35 cellular contexts compared by ENCODE assay signal in the genomic region with DNA sequence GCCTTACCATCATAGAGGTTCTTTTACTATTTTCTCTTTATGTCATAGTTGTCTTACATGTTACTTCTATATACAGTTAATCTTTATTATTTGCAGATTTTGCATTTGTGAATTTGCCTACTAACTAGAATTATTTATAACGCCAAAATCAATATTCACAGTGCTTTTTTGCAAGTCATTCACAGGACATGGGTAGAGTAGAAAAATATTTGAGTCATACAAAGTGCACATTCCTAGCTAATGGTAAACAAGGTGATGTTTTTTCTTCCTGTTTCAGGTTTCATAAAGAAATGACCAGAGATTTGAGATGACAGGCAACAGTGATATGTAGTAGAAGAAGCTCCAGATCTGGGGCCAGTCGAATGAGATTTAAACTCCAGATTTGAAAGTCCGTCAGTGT. TPM values are rescaled to one million over a fixed set of nuclear protein-coding genes. Genes with fewer than 3 reads are reported as not detected.
"Had no signal": no experiment of that assay in that cellular context is flagged by ENCODE, and none has a peak within 500 bp of the region (broad histone marks: within the 10 kb centered on the region; RNA-seq: fewer than 3 reads in every experiment).

No MANE protein-coding gene starts in this region.

- H3K27ac ChIP-seq: ascending aorta, breast epithelium, coronary artery, dorsolateral prefrontal cortex, esophagus muscularis mucosa, foreskin keratinocyte, gastrocnemius medialis, heart left ventricle, WERI-Rb-1 had no signal

- H3K4me3 ChIP-seq: ascending aorta, breast epithelium, coronary artery, dorsolateral prefrontal cortex, esophagus muscularis mucosa, gastrocnemius medialis, heart left ventricle had no signal

- H3K4me1 ChIP-seq: ascending aorta, breast epithelium, esophagus muscularis mucosa, foreskin keratinocyte, gastrocnemius medialis, heart left ventricle had no signal

- H3K27me3 ChIP-seq: ascending aorta, breast epithelium, esophagus muscularis mucosa, foreskin keratinocyte, heart left ventricle had no signal

- H3K9me3 ChIP-seq: gastrocnemius medialis had no signal

- H3K4me3 Mint-ChIP-seq: activated B cell treated with CpG ODN at 0.5 μM for 24 hours; activated CD8-positive, alpha-beta T cell treated with anti-CD3 and anti-CD28 coated beads for 36 hours; activated naive CD4-positive, alpha-beta T cell treated with anti-CD3 and anti-CD28 coated beads, Interleukin-2, amount 10 ng/mL, durations not matched to agents 7 days and 5 days; activated naive CD8-positive, alpha-beta T cell treated with anti-CD3 and anti-CD28 coated beads, Interleukin-2, amount 10 ng/mL, durations not matched to agents 7 days and 5 days; activated T-helper 1 cell treated with anti-CD3 and anti-CD28 coated beads, Interleukin-12 subunit alpha, Interleukin-12 subunit beta, Interleukin-2, Interleukin-4 antibody, amounts not matched to agents 30 ng/mL and 10 ng/mL and 1 ng/mL, durations not matched to agents 14 hours and 24 hours and 36 hours; brain; central memory CD8-positive, alpha-beta T cell; dendritic cell treated with granulocyte-macrophage colony-stimulating factor and Interleukin-4, amounts not matched to agents 40 ng/mL and 50 ng/mL, for 4 days; endodermal cell; T-helper 17 cell; T-helper 2 cell treated with Interferon-gamma antibody and Interleukin-4, amounts not matched to agents 5 μg/mL and 100 μg/mL, for 36 hours had no signal

- H3K27ac Mint-ChIP-seq: activated B cell treated with CpG ODN at 0.5 μM for 24 hours; activated CD8-positive, alpha-beta T cell treated with anti-CD3 and anti-CD28 coated beads for 36 hours; activated naive CD4-positive, alpha-beta T cell treated with anti-CD3 and anti-CD28 coated beads, Interleukin-2, amount 10 ng/mL, durations not matched to agents 7 days and 5 days; activated naive CD4-positive, alpha-beta T cell treated with anti-CD3 and anti-CD28 coated beads, Interleukin-2, amount 50 U/mL, for 72 hours; activated naive CD8-positive, alpha-beta T cell treated with anti-CD3 and anti-CD28 coated beads, Interleukin-2, amount 10 ng/mL, durations not matched to agents 7 days and 5 days; activated T-helper 1 cell treated with anti-CD3 and anti-CD28 coated beads, Interleukin-12 subunit alpha, Interleukin-12 subunit beta, Interleukin-2, Interleukin-4 antibody, amounts not matched to agents 30 ng/mL and 10 ng/mL and 1 ng/mL, durations not matched to agents 14 hours and 24 hours and 36 hours; activated T-helper 2 cell treated with anti-CD3 and anti-CD28 coated beads, Interferon-gamma antibody, Interleukin-2, Interleukin-4, amounts not matched to agents 10 μg/mL and 5 μg/mL and 100 μg/mL, durations not matched to agents 14 hours and 24 hours and 36 hours; brain; dendritic cell treated with granulocyte-macrophage colony-stimulating factor and Interleukin-4, amounts not matched to agents 40 ng/mL and 50 ng/mL, for 4 days; endodermal cell; T-helper 17 cell; T-helper 2 cell treated with Interferon-gamma antibody and Interleukin-4, amounts not matched to agents 5 μg/mL and 100 μg/mL, for 36 hours had no signal

- H3K36me3 Mint-ChIP-seq: activated naive CD4-positive, alpha-beta T cell treated with anti-CD3 and anti-CD28 coated beads, Interleukin-2, amount 10 ng/mL, durations not matched to agents 7 days and 5 days; brain had no signal

- H3K4me1 Mint-ChIP-seq: activated B cell treated with CpG ODN at 0.5 μM for 24 hours; activated naive CD4-positive, alpha-beta T cell treated with anti-CD3 and anti-CD28 coated beads, Interleukin-2, amount 10 ng/mL, durations not matched to agents 7 days and 5 days; activated naive CD8-positive, alpha-beta T cell treated with anti-CD3 and anti-CD28 coated beads, Interleukin-2, amount 10 ng/mL, durations not matched to agents 7 days and 5 days; brain; central memory CD8-positive, alpha-beta T cell; endodermal cell; T-helper 17 cell had no signal

- H3K36me3 ChIP-seq: ascending aorta, breast epithelium, esophagus muscularis mucosa, gastrocnemius medialis, heart left ventricle, WERI-Rb-1 had no signal

- DNase-seq: activated B cell treated with CpG ODN at 0.5 μM for 24 hours; activated CD4-positive, alpha-beta T cell treated with anti-CD3 and anti-CD28 coated beads for 48 hours; activated CD4-positive, alpha-beta T cell treated with anti-CD3 and anti-CD28 coated beads, Interleukin-2, amount 50 U/mL, for 1 hour; activated CD4-positive, alpha-beta T cell treated with anti-CD3 and anti-CD28 coated beads, Interleukin-2, amount 50 U/mL, for 48 hours; activated CD8-positive, alpha-beta memory T cell treated with anti-CD3 and anti-CD28 coated beads for 24 hours; activated CD8-positive, alpha-beta T cell treated with anti-CD3 and anti-CD28 coated beads for 36 hours; activated effector memory CD4-positive, alpha-beta T cell treated with anti-CD3 and anti-CD28 coated beads, Interleukin-2, amount 50 U/mL, for 16 hours; activated naive CD4-positive, alpha-beta T cell treated with anti-CD3 and anti-CD28 coated beads, Interleukin-2, amount 10 ng/mL, durations not matched to agents 7 days and 5 days; activated naive CD8-positive, alpha-beta T cell treated with anti-CD3 and anti-CD28 coated beads, Interleukin-2, amount 10 ng/mL, durations not matched to agents 7 days and 5 days; activated T-cell treated with anti-CD3 and anti-CD28 coated beads, Interleukin-2, amount 50 U/mL, for 48 hours; dorsolateral prefrontal cortex; effector memory CD4-positive, alpha-beta T cell; endodermal cell; erythroblast; foreskin keratinocyte; gastrocnemius medialis; glutamatergic neuron; heart left ventricle; T-helper 17 cell; T1000; WERI-Rb-1 had no signal

- ATAC-seq: activated CD4-positive, CD25-positive, alpha-beta regulatory T cell treated with anti-CD3 and anti-CD28 coated beads, Interleukin-2, amount 50 U/mL, for 24 hours; activated CD8-positive, alpha-beta T cell treated with anti-CD3 and anti-CD28 coated beads for 36 hours; activated naive CD4-positive, alpha-beta T cell treated with anti-CD3 and anti-CD28 coated beads, Interleukin-2, amount 50 U/mL, for 72 hours; foreskin keratinocyte; gastrocnemius medialis; heart left ventricle; T-helper 17 cell had no signal

RNA-seq across cellular contexts. Expression of gene OR2Y1, which starts 30.0 kb away (rescaled TPM):
- total RNA-seq: activated B cell treated with CpG ODN at 0.5 μM for 24 hours; activated CD8-positive, alpha-beta T cell treated with anti-CD3 and anti-CD28 coated beads for 36 hours; activated naive CD4-positive, alpha-beta T cell treated with anti-CD3 and anti-CD28 coated beads, Interleukin-2, amount 50 U/mL, for 72 hours; activated naive CD8-positive, alpha-beta T cell treated with anti-CD3 and anti-CD28 coated beads, Interleukin-2, amount 10 ng/mL, durations not matched to agents 7 days and 5 days; activated T-helper 1 cell treated with anti-CD3 and anti-CD28 coated beads, Interleukin-12 subunit alpha, Interleukin-12 subunit beta, Interleukin-2, Interleukin-4 antibody, amounts not matched to agents 30 ng/mL and 10 ng/mL and 1 ng/mL, durations not matched to agents 14 hours and 24 hours and 36 hours; activated T-helper 2 cell treated with anti-CD3 and anti-CD28 coated beads, Interferon-gamma antibody, Interleukin-2, Interleukin-4, amounts not matched to agents 10 μg/mL and 5 μg/mL and 100 μg/mL, durations not matched to agents 14 hours and 24 hours and 36 hours; ascending aorta; breast epithelium; cardiac septum; cerebellum; dorsolateral prefrontal cortex; endodermal cell; esophagus muscularis mucosa; foreskin keratinocyte; gastrocnemius medialis; heart left ventricle; T-helper 17 cell had no signal
- polyA plus RNA-seq: foreskin keratinocyte, heart left ventricle had no signal
